15 cellular contexts compared by ENCODE assay signal in genomic region chr15:71149645-71150557, GRCh38. TPM values are rescaled to one million over a fixed set of nuclear protein-coding genes. Genes with fewer than 3 reads are reported as not detected.
DNase-seq lines count a peak whose midpoint lies in the region; ATAC-seq and TF ChIP-seq lines count a peak whose summit lies in the region.
"Had no signal": no experiment of that assay in that cellular context is flagged by ENCODE, and none has a peak within 500 bp of the region (broad histone marks: within the 10 kb centered on the region; RNA-seq: fewer than 3 reads in every experiment).

No MANE protein-coding gene starts in this region.

- ATAC-seq in SK-N-SH treated with all-trans-retinoic acid at 6 μM for 48 hours (peak; percentile 53), heart right ventricle (peak; percentile 46 to 83 (median 70)), GM21526 (IDR thresholded peaks at IDR 0.05; ENCODE audit: low FRiP score, unreplicated experiment) (no peak), GM19035 (IDR thresholded peaks at IDR 0.05; ENCODE audit: unreplicated experiment) (no peak)

- peaks cover 4% of the 10 kb centered on the region for H3K27me3 Mint-ChIP-seq in activated naive CD4-positive, alpha-beta T cell treated with anti-CD3 and anti-CD28 coated beads, Interleukin-2, amount 10 ng/mL, durations not matched to agents 7 days and 5 days

- H3K4me3 ChIP-seq in HEK293 (ENCODE audit: low read depth, low read length) (no peak overlapping the region), heart right ventricle (no peak overlapping the region)
- H3K4me3 ChIP-seq: HAP-1, spleen, suprapubic skin had no signal

- DNase-seq in heart right ventricle = peak in 1 of 2 donors; percentile 74
- DNase-seq in pons (ENCODE audit: low spot score) = peak; percentile 3
- DNase-seq in activated naive CD4-positive, alpha-beta T cell treated with anti-CD3 and anti-CD28 coated beads, Interleukin-2, amount 10 ng/mL, durations not matched to agents 7 days and 5 days = no peak
- DNase-seq in GOT3 (lab: John Stamatoyannopoulos, UW) = no peak
- DNase-seq: activated gamma-delta T cell, Karpas-422, NCI-H2029, spleen had no signal

- POLR2A ChIA-PET in HEK293 (lab: Yijun Ruan, JAX) = no interaction called here

- H3K9me3 ChIP-seq in HEK293 (ENCODE audit: control insufficient read depth, insufficient read depth, low read depth, low read length) = no peaks in the 10 kb centered on the region
- H3K9me3 ChIP-seq in heart right ventricle = no peaks in the 10 kb centered on the region
- H3K9me3 ChIP-seq: HAP-1, spleen, suprapubic skin had no signal

- H3K9me3 Mint-ChIP-seq in activated naive CD4-positive, alpha-beta T cell treated with anti-CD3 and anti-CD28 coated beads, Interleukin-2, amount 10 ng/mL, durations not matched to agents 7 days and 5 days = no peaks in the 10 kb centered on the region

- intact Hi-C loops in heart right ventricle (cut with DNase I) = loop anchor here in 1 of 10 donors (2.0 kb wide), 1 partner anchor 33 kb away; no protein-coding TSS in a partner anchor

- H3K4me3 Mint-ChIP-seq in activated naive CD4-positive, alpha-beta T cell treated with anti-CD3 and anti-CD28 coated beads, Interleukin-2, amount 10 ng/mL, durations not matched to agents 7 days and 5 days = no peak overlapping the region

- H3K36me3 Mint-ChIP-seq in activated naive CD4-positive, alpha-beta T cell treated with anti-CD3 and anti-CD28 coated beads, Interleukin-2, amount 10 ng/mL, durations not matched to agents 7 days and 5 days = no peaks in the 10 kb centered on the region

- no peak overlapping the region for H3K27ac Mint-ChIP-seq in activated naive CD4-positive, alpha-beta T cell treated with anti-CD3 and anti-CD28 coated beads, Interleukin-2, amount 10 ng/mL, durations not matched to agents 7 days and 5 days

- no peaks in the 10 kb centered on the region for H3K4me1 Mint-ChIP-seq in activated naive CD4-positive, alpha-beta T cell treated with anti-CD3 and anti-CD28 coated beads, Interleukin-2, amount 10 ng/mL, durations not matched to agents 7 days and 5 days

- H3K27me3 ChIP-seq in heart right ventricle = no peaks in the 10 kb centered on the region
- H3K27me3 ChIP-seq: suprapubic skin had no signal

- 29 to 35% methylated on average over 7 of the region's 7 CpGs for WGBS in heart right ventricle, 2 donors

- H3K4me1 ChIP-seq in HEK293 (ENCODE audit: control insufficient read depth, insufficient read depth, low read length) (peaks cover 10% of the 10 kb centered on the region), heart right ventricle (peaks cover 3 to 97% (median 34%) of the 10 kb centered on the region in 9 donors)
- H3K4me1 ChIP-seq: HAP-1, spleen had no signal

- CTCF ChIA-PET in HEK293 (lab: Yijun Ruan, JAX) = interaction anchor here (0.7 to 1.1 kb wide), 2 partner anchors 19 to 131 kb away, joined by 3 to 4 read pairs; no protein-coding TSS in a partner anchor
- CTCF ChIA-PET in activated naive CD4-positive, alpha-beta T cell treated with anti-CD3 and anti-CD28 coated beads, Interleukin-2, amount 10 ng/mL, durations not matched to agents 7 days and 5 days (lab: Charles Lee) = no interaction called here

- H3K36me3 ChIP-seq in HEK293 (ENCODE audit: control insufficient read depth in 2 of 2, insufficient read depth in 1 of 2, low read length in 2 of 2) = no peaks in the 10 kb centered on the region
- peaks cover 0 to 3% (median 0%) of the 10 kb centered on the region in 9 donors for H3K36me3 ChIP-seq in heart right ventricle
- H3K36me3 ChIP-seq: HAP-1, spleen, suprapubic skin had no signal

- TF ChIP-seq CTCF in HEK293 (tag by site-specific recombination; IDR thresholded peaks at IDR 0.05) (no peak), heart right ventricle (IDR thresholded peaks at IDR 0.05) (no peak)

- H3K27ac ChIP-seq in HEK293 (ENCODE audit: extremely low read depth, low read depth, low read length) = no peak overlapping the region
- H3K27ac ChIP-seq in heart right ventricle = peak overlapping the region; percentile 44 to 90 (median 78)
- H3K27ac ChIP-seq: spleen, suprapubic skin had no signal

TF ChIP-seq in HEK293, 187 proteins besides CTCF, POLR2A, EP300 and RAD21 (continues in another document):
- no peak for TF ChIP-seq ZNF311 (tag by site-specific recombination; IDR thresholded peaks at IDR 0.05; ENCODE audit: borderline replicate concordance)
- TF ChIP-seq IKZF3 (tag by site-specific recombination; IDR thresholded peaks at IDR 0.05) = no peak
- no peak for TF ChIP-seq HOXD13 (CRISPR knock-in tag; IDR thresholded peaks at IDR 0.05; ENCODE audit: borderline replicate concordance)
- no peak for TF ChIP-seq ZFP69B (tag by site-specific recombination; IDR thresholded peaks at IDR 0.05)
- no peak for TF ChIP-seq ZNF610 (tag by site-specific recombination; IDR thresholded peaks at IDR 0.05; ENCODE audit: borderline replicate concordance)
- no peak for TF ChIP-seq ZNF155 (tag by site-specific recombination; IDR thresholded peaks at IDR 0.05)
- TF ChIP-seq ZNF214 (tag by site-specific recombination; IDR thresholded peaks at IDR 0.05; ENCODE audit: borderline replicate concordance) = no peak
- no peak for TF ChIP-seq ZNF571 (tag by site-specific recombination; IDR thresholded peaks at IDR 0.05)
- no peak for TF ChIP-seq BCL11B (tag by site-specific recombination; IDR thresholded peaks at IDR 0.05; ENCODE audit: low read depth)
- TF ChIP-seq ZNF768 (tag by site-specific recombination; IDR thresholded peaks at IDR 0.05) = no peak
- TF ChIP-seq ZNF513 (tag by site-specific recombination; IDR thresholded peaks at IDR 0.05) = no peak
- no peak for TF ChIP-seq GLI2 (tag by site-specific recombination; IDR thresholded peaks at IDR 0.05; ENCODE audit: borderline replicate concordance, low read depth)
- TF ChIP-seq ZNF776 (tag by site-specific recombination; IDR thresholded peaks at IDR 0.05; ENCODE audit: borderline replicate concordance) = no peak
- TF ChIP-seq ZEB2 (tag by site-specific recombination; IDR thresholded peaks at IDR 0.05) = no peak
- no peak for TF ChIP-seq ZNF335 (tag by site-specific recombination; conservative IDR thresholded peaks at IDR 0.05)
- TF ChIP-seq ZNF530 (tag by site-specific recombination; IDR thresholded peaks at IDR 0.05; ENCODE audit: low read depth) = no peak
- TF ChIP-seq ZNF561 (tag by site-specific recombination; IDR thresholded peaks at IDR 0.05; ENCODE audit: borderline replicate concordance) = peak; percentile 97
- TF ChIP-seq ZNF792 (tag by site-specific recombination; IDR thresholded peaks at IDR 0.05) = no peak

TF ChIP-seq in SK-N-SH treated with all-trans-retinoic acid at 6 μM for 48 hours, 23 proteins besides CTCF, POLR2A, EP300 and RAD21:
- TF ChIP-seq ARNTL (CRISPR knock-in tag; IDR thresholded peaks at IDR 0.05; ENCODE audit: borderline replicate concordance, low read depth) (no peak), TCF4 (CRISPR knock-in tag; IDR thresholded peaks at IDR 0.05; ENCODE audit: borderline replicate concordance) (no peak), CSDC2 (CRISPR knock-in tag; IDR thresholded peaks at IDR 0.05) (no peak), OSR1 (CRISPR knock-in tag; IDR thresholded peaks at IDR 0.05) (no peak), PPARA (CRISPR knock-in tag; IDR thresholded peaks at IDR 0.05; ENCODE audit: borderline replicate concordance) (no peak), ZC3H10 (CRISPR knock-in tag; IDR thresholded peaks at IDR 0.05) (no peak), ZNF565 (CRISPR knock-in tag; conservative IDR thresholded peaks at IDR 0.05; ENCODE audit: low read depth) (no peak), ESRRG (CRISPR knock-in tag; IDR thresholded peaks at IDR 0.05) (no peak), POU6F1 (CRISPR knock-in tag; IDR thresholded peaks at IDR 0.05; ENCODE audit: borderline replicate concordance, low read depth) (no peak), SNAI2 (CRISPR knock-in tag; IDR thresholded peaks at IDR 0.05) (no peak), ZNF70 (CRISPR knock-in tag; IDR thresholded peaks at IDR 0.05) (no peak)
TF ChIP-seq in SK-N-SH treated with all-trans-retinoic acid at 6 μM for 48 hours: peak in this region for 0.

RNA-seq across cellular contexts. Expression of gene THSD4, which starts 34.6 kb away (rescaled TPM):
- 100 to 1,000 TPM in 8 of 10 donors, 10 to 100 TPM in 2; 72.3 to 212 (median 170) TPM for total RNA-seq in heart right ventricle
- polyA plus RNA-seq in heart right ventricle = 10 to 100 TPM; 20.8 to 29.4 TPM
- total RNA-seq: activated CD8-positive, alpha-beta memory T cell treated with anti-CD3 and anti-CD28 coated beads for 36 hours had no signal

Comparison
In these comparisons a context has a peak if more than half of its experiments do, and no peak if none do; other contexts are left out.
1. ATAC-seq: peak in SK-N-SH treated with all-trans-retinoic acid at 6 μM for 48 hours (single experiment) and heart right ventricle (8 of 8); none in GM21526 (single experiment) and GM19035 (single experiment).